8 cellular contexts compared by ENCODE assay signal in the genomic region with DNA sequence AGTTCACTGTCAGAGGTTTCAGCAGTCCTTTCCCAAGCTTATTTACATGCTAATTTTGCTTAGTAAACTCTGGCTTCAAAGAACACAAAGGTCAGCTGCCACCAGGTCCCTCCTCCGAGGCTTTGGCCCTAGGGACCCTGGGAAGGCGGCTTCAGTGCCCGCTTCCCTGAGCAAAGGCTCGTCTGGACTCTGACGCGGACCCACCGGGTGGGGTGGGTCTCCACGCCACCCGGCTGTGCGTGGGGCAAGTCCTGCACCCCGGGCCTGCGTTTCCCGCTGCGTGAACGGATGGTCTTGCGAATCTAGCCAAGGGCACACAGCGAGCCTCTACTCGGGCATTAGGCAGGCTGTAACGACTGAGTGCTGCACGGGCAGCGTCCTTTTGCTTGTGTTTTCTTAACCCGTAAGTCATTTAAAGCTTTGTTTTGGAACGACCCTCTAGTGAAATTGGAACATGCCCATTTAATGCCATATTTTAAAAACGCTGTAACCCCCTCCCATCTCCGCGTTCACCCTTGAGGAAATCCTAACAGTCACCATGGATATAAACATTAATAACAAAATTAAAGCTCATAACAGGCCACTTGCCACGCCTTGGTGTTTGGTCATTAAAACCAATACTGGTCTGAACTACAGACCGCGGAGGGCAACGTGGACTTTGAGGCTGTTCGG. TPM values are rescaled to one million over a fixed set of nuclear protein-coding genes. Genes with fewer than 3 reads are reported as not detected.
DNase-seq lines count a peak whose midpoint lies in the region; ATAC-seq, FAIRE-seq and TF ChIP-seq lines count a peak whose summit lies in the region.

No MANE protein-coding gene starts in this region.

- ATAC-seq in natural killer cell (no peak), GM21526 (IDR thresholded peaks at IDR 0.05; ENCODE audit: low FRiP score, unreplicated experiment) (no peak), GM18517 (IDR thresholded peaks at IDR 0.05; ENCODE audit: unreplicated experiment) (no peak), GM19452 (IDR thresholded peaks at IDR 0.05; ENCODE audit: unreplicated experiment) (no peak)

- no peaks in the 10 kb centered on the region for H3K9me1 ChIP-seq in endothelial cell of umbilical vein (replicated peaks; ENCODE audit: control insufficient read depth, extremely low read depth, insufficient read depth, low read length)

- H3K79me2 ChIP-seq in OCI-LY7 (ENCODE audit: insufficient read depth, low read depth, low read length) (peaks cover 45% of the 10 kb centered on the region; the same call in 1 of the 2 replicates), endothelial cell of umbilical vein (ENCODE audit: control insufficient read depth, insufficient read depth, low read length) (peaks cover 51% of the 10 kb centered on the region)

- H3K27ac Mint-ChIP-seq in natural killer cell, result peak overlapping the region in 1 of 2 donors; percentile 81

- no peak for TF ChIP-seq POLR2A in endothelial cell of umbilical vein (IDR thresholded peaks at IDR 0.05; ENCODE audit: low read depth, low read length)

- H3K4me3 Mint-ChIP-seq in natural killer cell, result peak overlapping the region; percentile 83

- peaks cover 6% of the 10 kb centered on the region; the same call in 1 of the 2 replicates for H4K20me1 ChIP-seq in OCI-LY7 (ENCODE audit: insufficient read depth, low read length)
- H4K20me1 ChIP-seq in endothelial cell of umbilical vein (replicated peaks; ENCODE audit: control insufficient read depth, extremely low read depth, insufficient read depth, low read length), result no peaks in the 10 kb centered on the region

- H2AFZ ChIP-seq in OCI-LY7 (ENCODE audit: low read length), result peak overlapping the region; percentile 38; the same call in 1 of the 2 replicates
- H2AFZ ChIP-seq in endothelial cell of umbilical vein (ENCODE audit: low read depth, low read length), result peak overlapping the region; percentile 10

- dilution Hi-C loops in endothelial cell of umbilical vein (cut with MboI; ENCODE audit: extremely low pct_ligation_motif_present, low sequenced_read_pairs), result no loop called here

- H3K9me2 ChIP-seq in OCI-LY7 (ENCODE audit: insufficient read depth, low read length), result no peaks in the 10 kb centered on the region

- H3K4me1 Mint-ChIP-seq in natural killer cell, result peaks cover 21 to 43% of the 10 kb centered on the region in 2 donors

- H3K9me3 Mint-ChIP-seq in natural killer cell, result no peaks in the 10 kb centered on the region

- H3K4me1 ChIP-seq in OCI-LY7 (ENCODE audit: insufficient read depth, low read length, poor library complexity, severe bottlenecking), result peaks cover 28% of the 10 kb centered on the region
- H3K4me1 ChIP-seq in endothelial cell of umbilical vein (ENCODE audit: control insufficient read depth, extremely low read depth, insufficient read depth, low read length), result peaks cover 24% of the 10 kb centered on the region

- H3K4me2 ChIP-seq in OCI-LY7 (ENCODE audit: low read length) (peak overlapping the region; percentile 70), endothelial cell of umbilical vein (ENCODE audit: insufficient read depth, low read length) (peak overlapping the region; percentile 99)

- peak overlapping the region; percentile 82 for H3K9ac ChIP-seq in endothelial cell of umbilical vein (replicated peaks; ENCODE audit: extremely low read depth, insufficient read depth, low read length)

- no peaks in the 10 kb centered on the region for H3K36me3 Mint-ChIP-seq in natural killer cell

- H3K9me3 ChIP-seq in OCI-LY7 (ENCODE audit: low read length) (no peaks in the 10 kb centered on the region), endothelial cell of umbilical vein (replicated peaks; ENCODE audit: control insufficient read depth, insufficient read depth, low read length) (no peaks in the 10 kb centered on the region)

- H3K27me3 Mint-ChIP-seq in natural killer cell (ENCODE audit: low read depth in 2 of 2), result no peaks in the 10 kb centered on the region

- H3K4me3 ChIP-seq in OCI-LY7 (ENCODE audit: low read depth, low read length, poor library complexity, severe bottlenecking), result peak overlapping the region; percentile 83
- H3K4me3 ChIP-seq in endothelial cell of umbilical vein (replicated peaks in 1 of 3; ENCODE audit: insufficient read depth in 1 of 3, low read depth in 1 of 3, low read length in 3 of 3), result peak overlapping the region; percentile 88 to 98 (median 94)

- POLR2A ChIA-PET in OCI-LY7 (lab: Charles Lee) (interaction anchor here (0.6 kb wide), 1 partner anchor 149 kb away, joined by 3 read pairs; no protein-coding TSS in a partner anchor), endothelial cell of umbilical vein (lab: Charles Lee) (interaction anchor here (0.8 to 1.0 kb wide), 3 partner anchors 19 to 81 kb away, joined by 3 read pairs; no protein-coding TSS in a partner anchor)

- intact Hi-C loops in OCI-LY7 (cut with micrococcal nuclease; ENCODE audit: unreplicated experiment), result loop anchor here (1.0 to 10.0 kb wide), 2 partner anchors 81 to 164 kb away; no protein-coding TSS in a partner anchor
- intact Hi-C loops in endothelial cell of umbilical vein (cut with micrococcal nuclease), result loop anchor here (1.0 to 2.0 kb wide), 2 partner anchors 42 to 81 kb away; no protein-coding TSS in a partner anchor
- intact Hi-C loops in natural killer cell (cut with micrococcal nuclease), result loop anchor here (2.0 kb wide), 1 partner anchor 84 kb away; no protein-coding TSS in a partner anchor

- H3K27ac ChIP-seq in OCI-LY7 (ENCODE audit: low read depth, low read length, poor library complexity, severe bottlenecking) (no peak overlapping the region), endothelial cell of umbilical vein (ENCODE audit: insufficient read depth, low read depth, low read length) (peak overlapping the region; percentile 30)

- CTCF ChIA-PET in OCI-LY7 (lab: Charles Lee; ENCODE audit: unreplicated experiment) (no interaction called here), endothelial cell of umbilical vein (lab: Charles Lee) (interaction anchor here (1.0 to 4.0 kb wide), 4 partner anchors 34 to 95 kb away, joined by 4 to 49 read pairs (median 6); no protein-coding TSS in a partner anchor)

- TF ChIP-seq CTCF in OCI-LY7 (conservative IDR thresholded peaks at IDR 0.05; ENCODE audit: low read length) (no peak), endothelial cell of umbilical vein (IDR thresholded peaks at IDR 0.05; ENCODE audit: extremely low read depth in 1 of 2, insufficient read depth in 1 of 2, low read depth in 1 of 2, low read length in 2 of 2) (no peak), natural killer cell (IDR thresholded peaks at IDR 0.05) (no peak)

- TSS peak; percentile 66 for BruUV-seq in OCI-LY7 (replicated peaks; lab: Mats Ljungman, UMichigan)
- TSS peak; percentile 54 for BruUV-seq in endothelial cell of umbilical vein (replicated peaks; lab: Mats Ljungman, UMichigan)

- H3K36me3 ChIP-seq in OCI-LY7 (ENCODE audit: insufficient read depth, low read length), result peaks cover 21% of the 10 kb centered on the region; the same call in 1 of the 2 replicates
- no peaks in the 10 kb centered on the region for H3K36me3 ChIP-seq in endothelial cell of umbilical vein (ENCODE audit: control insufficient read depth in 2 of 2, extremely low read depth in 1 of 2, insufficient read depth in 2 of 2, low read length in 2 of 2)

- H3K27me3 ChIP-seq in endothelial cell of umbilical vein (ENCODE audit: control insufficient read depth in 2 of 2, insufficient read depth in 2 of 2, low read length in 2 of 2), result no peaks in the 10 kb centered on the region

- DNase-seq in ELR (ENCODE audit: low read depth) (peak; percentile 37), OCI-LY7 (ENCODE audit: low spot score) (no peak), endothelial cell of umbilical vein (ENCODE audit: low read depth, low spot score) (peak; percentile 35), natural killer cell (no peak), occipital lobe (lab: John Stamatoyannopoulos, UW) (no peak)

- FAIRE-seq in endothelial cell of umbilical vein (lab: Jason Lieb, UNC), result no peak

TF ChIP-seq in endothelial cell of umbilical vein, 7 proteins besides CTCF, POLR2A, EP300 and RAD21:
- no peak for TF ChIP-seq FOS (IDR thresholded peaks at IDR 0.05; ENCODE audit: borderline replicate concordance, insufficient read depth, low read length)
- no peak for TF ChIP-seq JUN (IDR thresholded peaks at IDR 0.05; ENCODE audit: borderline replicate concordance, insufficient read depth, insufficient read length, low read depth)

RNA-seq across cellular contexts. Expression of a gene that starts 0.8 kb away (rescaled TPM):
- 60.1 and 66.6 TPM in 2 replicates for total RNA-seq in OCI-LY7 (2014; rRNA removed; shearing (Covaris generic))
- total RNA-seq in OCI-LY7 (2022) (46.3 and 99.8 TPM in 2 replicates), endothelial cell of umbilical vein (40.1 and 51.4 TPM in 2 replicates), natural killer cell (10 to 100 TPM in 2 of 3 donors, 1 to 10 TPM in 1; 9.9 to 12.9 (median 12.1) TPM), occipital lobe (35.1 TPM)
- polyA plus RNA-seq in endothelial cell of umbilical vein, result 40.3 and 53.3 TPM in 2 replicates
- 43.5 and 45.3 TPM in 2 replicates for polyA plus RNA-seq in endothelial cell of umbilical vein (2011; cell fraction: cytosol; rRNA removed)
- polyA plus RNA-seq in endothelial cell of umbilical vein (2011; cell fraction: nucleus; rRNA removed), result 33.6 and 40.6 TPM in 2 replicates
- polyA plus RNA-seq in endothelial cell of umbilical vein (2012), result 51.6 and 57.8 TPM in 2 replicates
- 16.5 and 21.1 TPM in 2 replicates for polyA minus RNA-seq in endothelial cell of umbilical vein
- polyA minus RNA-seq in endothelial cell of umbilical vein (2011; cell fraction: cytosol; rRNA and poly(A)+ RNA removed), result 8.6 TPM
- 10.5 and 14.1 TPM in 2 replicates for polyA minus RNA-seq in endothelial cell of umbilical vein (2011; cell fraction: nucleus; rRNA and poly(A)+ RNA removed)

Comparison
In these comparisons a context has a peak if more than half of its experiments do, and no peak if none do; other contexts are left out.
1. DNase-seq: peak in ELR (single experiment) and endothelial cell of umbilical vein (single experiment); none in OCI-LY7 (single experiment), natural killer cell (single experiment) and occipital lobe (single experiment).